Comparison of ENCODE assay signal across 1 cellular context in genomic region chr11:207213-208176, GRCh38.
TF ChIP-seq lines count a peak whose summit lies in the region.

Gene BET1L, minus strand, starts transcription at chr11:207399. Its CDS starts 78 bp downstream, at chr11:207321.
Gene RIC8A, plus strand, starts transcription at chr11:207708. Its CDS starts 1,147 bp downstream, at chr11:208855.

TF ChIP-seq in HepG2, 621 proteins besides CTCF, POLR2A, EP300 and RAD21 (continued from another document and continues in another):
- TF ChIP-seq ZBTB43 (CRISPR knock-in tag; conservative IDR thresholded peaks at IDR 0.05) (peak; percentile 54; the same call in 1 of the 2 replicates), ZNF496 (CRISPR knock-in tag; IDR thresholded peaks at IDR 0.05; ENCODE audit: insufficient replicate concordance) (no peak), NKX3-1 (CRISPR knock-in tag; IDR thresholded peaks at IDR 0.05) (peak; percentile 89), ZNF136 (CRISPR knock-in tag; IDR thresholded peaks at IDR 0.05; ENCODE audit: low read depth) (peak; percentile 90; the same call in 1 of the 2 replicates), U2AF2 (IDR thresholded peaks at IDR 0.05; ENCODE audit: low read depth, low read length) (no peak), HMGXB3 (CRISPR knock-in tag; IDR thresholded peaks at IDR 0.05; ENCODE audit: borderline replicate concordance) (no peak), KDM2A (CRISPR knock-in tag; IDR thresholded peaks at IDR 0.05; ENCODE audit: borderline replicate concordance, low read depth) (peak; percentile 73), ZHX2 (IDR thresholded peaks at IDR 0.05; ENCODE audit: low read depth) (peak; percentile 74; the same call in 1 of the 2 replicates), ZHX2 (CRISPR knock-in tag; IDR thresholded peaks at IDR 0.05; ENCODE audit: borderline replicate concordance) (peak; percentile 94; the same call in 1 of the 2 replicates), GTF2F1 (IDR thresholded peaks at IDR 0.05; ENCODE audit: low read length) (no peak), MAFK (conservative IDR thresholded peaks at IDR 0.05 in 1 of 2, IDR thresholded peaks at IDR 0.05 in 1 of 2; ENCODE audit: low read length in 2 of 2) (no peak), AKAP8 (CRISPR knock-in tag; IDR thresholded peaks at IDR 0.05) (peak; percentile 69; the same call in 1 of the 2 replicates), REPIN1 (CRISPR knock-in tag; IDR thresholded peaks at IDR 0.05; ENCODE audit: borderline replicate concordance, low read depth) (peak; percentile 66; the same call in 1 of the 2 replicates), SMYD3 (CRISPR knock-in tag; IDR thresholded peaks at IDR 0.05) (no peak), TOPORS (CRISPR knock-in tag; IDR thresholded peaks at IDR 0.05) (peak; percentile 33; the same call in 1 of the 2 replicates), ZNF180 (CRISPR knock-in tag; IDR thresholded peaks at IDR 0.05; ENCODE audit: borderline replicate concordance, low read depth) (0 out of 2 replicates have a peak, but pooled peaks have one; percentile 12), ZNF10 (CRISPR knock-in tag; IDR thresholded peaks at IDR 0.05; ENCODE audit: borderline replicate concordance, low read depth) (no peak), PRMT3 (CRISPR knock-in tag; IDR thresholded peaks at IDR 0.05; ENCODE audit: borderline replicate concordance, low read depth) (no peak), ZBTB1 (CRISPR knock-in tag; IDR thresholded peaks at IDR 0.05; ENCODE audit: borderline replicate concordance) (no peak), ZNF343 (CRISPR knock-in tag; IDR thresholded peaks at IDR 0.05) (peak; percentile 78; the same call in 1 of the 2 replicates), ZFP36L2 (CRISPR knock-in tag; IDR thresholded peaks at IDR 0.05) (no peak), ARID3A (IDR thresholded peaks at IDR 0.05; ENCODE audit: low read depth, low read length) (no peak), ZNF552 (CRISPR knock-in tag; IDR thresholded peaks at IDR 0.05; ENCODE audit: borderline replicate concordance) (no peak; the same call in 1 of the 2 replicates), NRL (CRISPR knock-in tag; IDR thresholded peaks at IDR 0.05; ENCODE audit: borderline replicate concordance) (no peak; the same call in none of the 2 replicates), NONO (IDR thresholded peaks at IDR 0.05) (no peak), NONO (CRISPR knock-in tag; conservative IDR thresholded peaks at IDR 0.05) (peak; percentile 64), MED13 (CRISPR knock-in tag; IDR thresholded peaks at IDR 0.05) (peak; percentile 25; the same call in 1 of the 2 replicates), BRD4 (CRISPR knock-in tag; IDR thresholded peaks at IDR 0.05) (peak; percentile 98), XRCC5 (optimal IDR thresholded peaks at IDR 0.05; ENCODE audit: low read length) (peak; percentile 11), SP140L (CRISPR knock-in tag; IDR thresholded peaks at IDR 0.05; ENCODE audit: borderline replicate concordance) (no peak), TMF1 (CRISPR knock-in tag; IDR thresholded peaks at IDR 0.05; ENCODE audit: low read depth) (peak; percentile 39; the same call in 1 of the 2 replicates), ZIK1 (CRISPR knock-in tag; IDR thresholded peaks at IDR 0.05; ENCODE audit: borderline replicate concordance, low read depth) (no peak), TFDP2 (CRISPR knock-in tag; IDR thresholded peaks at IDR 0.05) (peak; percentile 50; the same call in 1 of the 2 replicates), ZNF331 (CRISPR knock-in tag; IDR thresholded peaks at IDR 0.05) (peak; percentile 22; the same call in 1 of the 2 replicates), ATF2 (CRISPR knock-in tag; IDR thresholded peaks at IDR 0.05) (peak; percentile 12; the same call in 1 of the 2 replicates), ZNF124 (CRISPR knock-in tag; IDR thresholded peaks at IDR 0.05) (0 out of 2 replicates have a peak, but pooled peaks have one; percentile 24), TFAP4 (IDR thresholded peaks at IDR 0.05; ENCODE audit: borderline replicate concordance, low read depth) (no peak), TOE1 (CRISPR knock-in tag; IDR thresholded peaks at IDR 0.05) (no peak), NAIF1 (CRISPR knock-in tag; IDR thresholded peaks at IDR 0.05; ENCODE audit: borderline replicate concordance) (peak; percentile 67; the same call in 1 of the 2 replicates), RBAK (CRISPR knock-in tag; IDR thresholded peaks at IDR 0.05) (no peak), DDIT3 (CRISPR knock-in tag; IDR thresholded peaks at IDR 0.05) (no peak), CCDC6 (CRISPR knock-in tag; IDR thresholded peaks at IDR 0.05) (no peak; the same call in 1 of the 2 replicates), CEBPG (CRISPR knock-in tag; IDR thresholded peaks at IDR 0.05) (no peak), ZNF484 (CRISPR knock-in tag; IDR thresholded peaks at IDR 0.05; ENCODE audit: borderline replicate concordance, low read depth) (no peak)
